8 cellular contexts compared by ENCODE assay signal in genomic region chr19:2149980-2150793, GRCh38. TPM values are rescaled to one million over a fixed set of nuclear protein-coding genes. Genes with fewer than 3 reads are reported as not detected.
DNase-seq lines count a peak whose midpoint lies in the region; ATAC-seq and TF ChIP-seq lines count a peak whose summit lies in the region.

No MANE protein-coding gene starts in this region.

- H3K9me3 ChIP-seq in GM23248 (ENCODE audit: low read depth) (no peaks in the 10 kb centered on the region), stomach (no peaks in the 10 kb centered on the region)

- H3K9me3 Mint-ChIP-seq in activated naive CD4-positive, alpha-beta T cell treated with anti-CD3 and anti-CD28 coated beads, Interleukin-2, amount 50 U/mL, for 72 hours, result no peaks in the 10 kb centered on the region
- no peaks in the 10 kb centered on the region for H3K9me3 Mint-ChIP-seq in immature natural killer cell

- peaks cover 4 to 7% (median 7%) of the 10 kb centered on the region in 3 donors for H3K27me3 Mint-ChIP-seq in immature natural killer cell (ENCODE audit: low read depth in 3 of 3)

- peak overlapping the region; percentile 91 for H3K4me2 ChIP-seq in GM23248 (ENCODE audit: unreplicated experiment)

- in situ Hi-C loops in GM23248 (cut with MboI), result loop anchor here (10.0 kb wide), 1 partner anchor 245 kb away; no protein-coding TSS in a partner anchor

- intact Hi-C loops in stomach (cut with DNase I; ENCODE audit: low total_unique reads), result no loop called here

- H3K4me3 Mint-ChIP-seq in immature natural killer cell, result peak overlapping the region; percentile 72 to 88 (median 80)

- 20 to 24% methylated on average over 22 to 30 of the region's 30 CpGs for WGBS in GM23248 (ENCODE audit: low coverage in 1 of 2, low lambda C conversion rate in 2 of 2, missing lambda C conversion rate in 2 of 2), 2 experiments
- 9 to 13% (median 10%) methylated on average over 24 to 30 of the region's 30 CpGs for WGBS in stomach, 5 donors

- H2AFZ ChIP-seq in GM23248, result no peak overlapping the region

- H3K36me3 ChIP-seq in GM23248 (ENCODE audit: low read depth) (no peaks in the 10 kb centered on the region), stomach (peaks cover 4 to 12% (median 11%) of the 10 kb centered on the region in 4 donors)

- no peak for TF ChIP-seq EP300 in stomach (IDR thresholded peaks at IDR 0.05)

- H3K4me3 ChIP-seq in GM23248 (peak overlapping the region; percentile 98), stomach (peak overlapping the region; percentile 92 to 100 (median 98))

- no peaks in the 10 kb centered on the region for H3K9me2 ChIP-seq in GM23248 (ENCODE audit: insufficient read depth)

- H3K4me1 Mint-ChIP-seq in immature natural killer cell, result peaks cover 41 to 47% of the 10 kb centered on the region in 2 donors

- H3K4me1 ChIP-seq in GM23248 (ENCODE audit: insufficient read depth), result peaks cover 24% of the 10 kb centered on the region
- peaks cover 33 to 62% (median 56%) of the 10 kb centered on the region in 4 donors for H3K4me1 ChIP-seq in stomach

- peaks cover 6 to 12% of the 10 kb centered on the region in 2 donors for H3K36me3 Mint-ChIP-seq in activated naive CD4-positive, alpha-beta T cell treated with anti-CD3 and anti-CD28 coated beads, Interleukin-2, amount 50 U/mL, for 72 hours
- H3K36me3 Mint-ChIP-seq in immature natural killer cell, result no peaks in the 10 kb centered on the region

- peak; percentile 28 for DNase-seq in 8988T
- DNase-seq in GM23248, result peak; percentile 63
- no peak for DNase-seq in activated naive CD4-positive, alpha-beta T cell treated with anti-CD3 and anti-CD28 coated beads, Interleukin-2, amount 50 U/mL, for 72 hours (ENCODE audit: low spot score in 2 of 2)
- DNase-seq in immature natural killer cell, result no peak
- no peak for DNase-seq in stomach
- no peak for DNase-seq in NCI-H524 (lab: John Stamatoyannopoulos, UW)
- no peak for DNase-seq in occipital lobe (lab: John Stamatoyannopoulos, UW)

- H4K20me1 ChIP-seq in GM23248 (ENCODE audit: insufficient read depth), result peaks cover 13% of the 10 kb centered on the region; the same call in 1 of the 2 replicates

- TF ChIP-seq POLR2A in stomach (IDR thresholded peaks at IDR 0.05), result no peak

- H3K27ac ChIP-seq in GM23248 (peak overlapping the region; percentile 72), stomach (peak overlapping the region; percentile 87 to 96 (median 89))

- H3K27me3 ChIP-seq in GM23248 (replicated peaks; ENCODE audit: insufficient read depth), result no peaks in the 10 kb centered on the region
- no peaks in the 10 kb centered on the region for H3K27me3 ChIP-seq in stomach

- H3F3A ChIP-seq in GM23248 (ENCODE audit: insufficient read depth), result 0 out of 2 replicates have a peak, but pooled peaks cover 5% of the 10 kb centered on the region

- no peak for ATAC-seq in activated naive CD4-positive, alpha-beta T cell treated with anti-CD3 and anti-CD28 coated beads, Interleukin-2, amount 50 U/mL, for 72 hours
- ATAC-seq in HG03175 (IDR thresholded peaks at IDR 0.05; ENCODE audit: unreplicated experiment), result no peak

- no peak for TF ChIP-seq CTCF in stomach (IDR thresholded peaks at IDR 0.05)

- peaks cover 60% of the 10 kb centered on the region for H3K79me2 ChIP-seq in GM23248 (ENCODE audit: insufficient read depth)

- peak overlapping the region; percentile 86 to 93 for H3K27ac Mint-ChIP-seq in activated naive CD4-positive, alpha-beta T cell treated with anti-CD3 and anti-CD28 coated beads, Interleukin-2, amount 50 U/mL, for 72 hours
- peak overlapping the region; percentile 72 to 91 (median 85) for H3K27ac Mint-ChIP-seq in immature natural killer cell

- H3K9ac ChIP-seq in GM23248, result peak overlapping the region; percentile 100

RNA-seq across cellular contexts. Expression of gene AP3D1, which starts 1.2 kb away (rescaled TPM):
- total RNA-seq in GM23248 (2014; rRNA removed; shearing (Covaris generic)), result 95.4 and 97.6 TPM in 2 replicates
- 65.2 and 79.0 TPM in 2 replicates for polyA plus RNA-seq in GM23248 (2016; fragmentation: Nextera tagmentation; extraction: Ambion mirVana)
- 10 to 100 TPM; 83.5 to 91.7 TPM for total RNA-seq in activated naive CD4-positive, alpha-beta T cell treated with anti-CD3 and anti-CD28 coated beads, Interleukin-2, amount 50 U/mL, for 72 hours
- polyA plus RNA-seq in immature natural killer cell, result 10 to 100 TPM; 11.7 to 44.5 (median 17.9) TPM
- total RNA-seq in stomach, result 100 to 1,000 TPM in 4 of 5 donors, 10 to 100 TPM in 1; 49.0 to 340 (median 134) TPM
- 10 to 100 TPM; 53.8 to 59.6 (median 59.4) TPM for polyA plus RNA-seq in stomach
- 64.3 TPM for total RNA-seq in occipital lobe

RNA-seq across cellular contexts. Expression of gene DOT1L, which starts 13.5 kb away (rescaled TPM):
- 4.3 and 4.4 TPM in 2 replicates for total RNA-seq in GM23248 (2014; rRNA removed; shearing (Covaris generic))
- polyA plus RNA-seq in GM23248 (2016; fragmentation: Nextera tagmentation; extraction: Ambion mirVana) (4.0 and 5.3 TPM in 2 replicates), immature natural killer cell (1 to 10 TPM in 1 of 3 donors, under 1 TPM in 2; 0.25 to 1.7 (median 0.31) TPM), stomach (1 to 10 TPM; 3.8 to 6.4 (median 5.0) TPM)
- 100 to 1,000 TPM in 1 of 2 donors, 10 to 100 TPM in 1; 64.2 to 154 TPM for total RNA-seq in activated naive CD4-positive, alpha-beta T cell treated with anti-CD3 and anti-CD28 coated beads, Interleukin-2, amount 50 U/mL, for 72 hours
- total RNA-seq in stomach (10 to 100 TPM; 10.5 to 71.8 (median 28.1) TPM), occipital lobe (4.7 TPM)

RNA-seq across cellular contexts. Expression of gene IZUMO4, which starts 53.5 kb away (rescaled TPM):
- 1.6 and 2.3 TPM in 2 replicates for total RNA-seq in GM23248 (2014; rRNA removed; shearing (Covaris generic))
- polyA plus RNA-seq in GM23248 (2016; fragmentation: Nextera tagmentation; extraction: Ambion mirVana) (0.89 and 1.5 TPM in 2 replicates), immature natural killer cell (under 1 TPM in 1 of 3 donors, not detected in 2; 0.42 TPM), stomach (10 to 100 TPM in 1 of 3 donors, 1 to 10 TPM in 2; 8.1 to 22.3 (median 9.6) TPM)
- total RNA-seq in activated naive CD4-positive, alpha-beta T cell treated with anti-CD3 and anti-CD28 coated beads, Interleukin-2, amount 50 U/mL, for 72 hours, result 100 to 1,000 TPM in 1 of 2 donors, 10 to 100 TPM in 1; 29.7 to 105 TPM
- total RNA-seq in stomach (1 to 10 TPM in 2 of 5 donors, not detected in 3; 3.5 to 7.5 TPM), occipital lobe (2.2 TPM)

RNA-seq across cellular contexts. Expression of gene MOB3A, which starts 54.1 kb away (rescaled TPM):
- 38.7 and 53.1 TPM in 2 replicates for total RNA-seq in GM23248 (2014; rRNA removed; shearing (Covaris generic))
- polyA plus RNA-seq in GM23248 (2016; fragmentation: Nextera tagmentation; extraction: Ambion mirVana) (53.7 and 57.0 TPM in 2 replicates), immature natural killer cell (100 to 1,000 TPM in 1 of 3 donors, 10 to 100 TPM in 2; 39.4 to 160 (median 42.2) TPM), stomach (10 to 100 TPM; 12.6 to 17.4 (median 14.1) TPM)
- total RNA-seq in activated naive CD4-positive, alpha-beta T cell treated with anti-CD3 and anti-CD28 coated beads, Interleukin-2, amount 50 U/mL, for 72 hours, result 100 to 1,000 TPM in 1 of 2 donors, 10 to 100 TPM in 1; 91.8 to 183 TPM
- total RNA-seq in stomach (100 to 1,000 TPM in 2 of 5 donors, 10 to 100 TPM in 2, 1 to 10 TPM in 1; 9.9 to 181 (median 41.4) TPM), occipital lobe (14.2 TPM)

Comparison
In these comparisons a context has a peak if more than half of its experiments do, and no peak if none do; other contexts are left out.
1. DNase-seq: peak in 8988T (single experiment) and GM23248 (single experiment); none in activated naive CD4-positive, alpha-beta T cell treated with anti-CD3 and anti-CD28 coated beads, Interleukin-2, amount 50 U/mL, for 72 hours (0 of 2), immature natural killer cell (0 of 3), stomach (single experiment), NCI-H524 (0 of 2) and occipital lobe (single experiment).